24 cellular contexts compared by ENCODE assay signal in the genomic region with DNA sequence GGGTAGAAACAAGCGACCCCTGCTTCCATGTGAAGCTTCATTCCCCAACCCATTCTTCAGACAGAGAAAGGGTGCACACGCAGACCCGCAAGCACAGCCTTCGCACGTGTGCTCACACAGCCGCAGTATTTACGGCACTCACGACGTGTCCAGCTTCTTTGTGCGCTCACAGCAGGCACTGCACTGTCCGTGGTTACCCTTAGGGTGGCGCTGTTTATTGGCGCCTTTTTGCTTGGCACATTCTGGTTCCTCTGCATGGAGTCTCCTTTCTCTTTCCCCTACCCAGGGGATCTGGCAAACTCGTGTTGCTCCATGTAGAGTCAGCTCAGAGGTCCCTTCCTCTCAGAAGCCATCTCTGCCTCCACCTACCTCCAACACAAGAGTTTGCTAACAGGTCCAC.
DNase-seq lines count a peak whose midpoint lies in the region; ATAC-seq and TF ChIP-seq lines count a peak whose summit lies in the region.
"Had no signal": no experiment of that assay in that cellular context is flagged by ENCODE, and none has a peak within 500 bp of the region (broad histone marks: within the 10 kb centered on the region; RNA-seq: fewer than 3 reads in every experiment).

No MANE protein-coding gene starts in this region.

- no peak overlapping the region for H3K4me2 ChIP-seq in DND-41 (ENCODE audit: insufficient read depth, low read length)

- H3K4me1 ChIP-seq in DND-41 (ENCODE audit: insufficient read depth, low read length) = no peaks in the 10 kb centered on the region

- TF ChIP-seq POLR2A in NB4 (IDR thresholded peaks at IDR 0.05; ENCODE audit: extremely low read depth, insufficient read length) = no peak

- H4K20me1 ChIP-seq in DND-41 (ENCODE audit: insufficient read depth, low read length) = no peaks in the 10 kb centered on the region

- no peak overlapping the region for H2AFZ ChIP-seq in DND-41 (ENCODE audit: low read depth, low read length)

- TF ChIP-seq CTCF in DND-41 (IDR thresholded peaks at IDR 0.05; ENCODE audit: borderline replicate concordance, extremely low read depth, low read length, poor library complexity, severe bottlenecking) (peak; percentile 28), NB4 (IDR thresholded peaks at IDR 0.05; ENCODE audit: low read depth, low read length) (peak; percentile 20), brain microvascular endothelial cell (IDR thresholded peaks at IDR 0.05; ENCODE audit: low read depth, low read length, missing control alignments) (peak; percentile 16)

- in situ Hi-C loops in brain microvascular endothelial cell (cut with HindIII; ENCODE audit: low pct_ligation_motif_present, low sequenced_read_pairs) = no loop called here

- H3K9me3 ChIP-seq in DND-41 (ENCODE audit: insufficient read depth, low read length, severe bottlenecking) = no peaks in the 10 kb centered on the region
- H3K9me3 ChIP-seq: breast epithelium, gastroesophageal sphincter, thoracic aorta had no signal

- H3K27ac ChIP-seq in DND-41 (ENCODE audit: low read length) (no peak overlapping the region), brain microvascular endothelial cell (no peak overlapping the region), layer of hippocampus (ENCODE audit: low read depth, low read length) (peak overlapping the region; percentile 50)
- H3K27ac ChIP-seq: breast epithelium, C4-2B, gastroesophageal sphincter had no signal

- ATAC-seq in DND-41 (ENCODE audit: insufficient read depth, low read depth) = no peak
- no peak for ATAC-seq in GM18868 (IDR thresholded peaks at IDR 0.05; ENCODE audit: unreplicated experiment)
- ATAC-seq: activated naive CD8-positive, alpha-beta T cell treated with anti-CD3 and anti-CD28 coated beads, Interleukin-2, amount 50 U/mL, for 24 hours; activated T-helper 17 cell treated with anti-CD3 and anti-CD28 coated beads, Interleukin-2, amount 50 U/mL, for 72 hours; gastroesophageal sphincter; left lobe of liver; stimulated activated effector memory CD8-positive, alpha-beta T cell treated with anti-CD3 and anti-CD28 coated beads, Interleukin-12 subunit alpha, Interleukin-12 subunit beta, amount 100 ng/mL, for 72 hours had no signal

- DNase-seq in DND-41 (no peak), NB4 (ENCODE audit: low read depth) (no peak), brain microvascular endothelial cell (no peak), NCI-H2081 treated with DMSO at 0.1 percent for 48 hours (lab: John Stamatoyannopoulos, UW) (no peak), NCI-H748 treated with DMSO at 0.1 percent for 48 hours (lab: John Stamatoyannopoulos, UW) (no peak)
- no peak for DNase-seq in activated CD4-positive, alpha-beta T cell treated with anti-CD3 and anti-CD28 coated beads for 4 hours
- DNase-seq: activated CD4-positive, alpha-beta T cell treated with anti-CD3 and anti-CD28 coated beads, Interleukin-2, amount 10 ng/mL, durations not matched to agents 7 days and 5 days; activated naive CD8-positive, alpha-beta T cell treated with anti-CD3 and anti-CD28 coated beads, Interleukin-2, amount 50 U/mL, for 24 hours; erythroblast; NCI-H1105 treated with DMSO at 0.1 percent for 48 hours; NCI-H2107; NCI-H510A treated with DMSO at 0.1 percent for 48 hours; nephron progenitor cell; SHP77 treated with DMSO at 0.1 percent for 48 hours; T-helper 1 cell had no signal

- H3K4me3 ChIP-seq in DND-41 (ENCODE audit: low read depth in 1 of 2, low read length in 2 of 2) (no peak overlapping the region), NB4 (ENCODE audit: low read depth, low read length) (no peak overlapping the region), brain microvascular endothelial cell (ENCODE audit: low read depth, low read length) (no peak overlapping the region)
- H3K4me3 ChIP-seq: breast epithelium, gastroesophageal sphincter, thoracic aorta had no signal

- no peak overlapping the region for H3K9ac ChIP-seq in DND-41 (ENCODE audit: low read depth, low read length)

- no peaks in the 10 kb centered on the region for H3K79me2 ChIP-seq in DND-41 (ENCODE audit: insufficient read depth, low read length)

- peaks cover 4% of the 10 kb centered on the region for H3K27me3 ChIP-seq in DND-41 (ENCODE audit: insufficient read depth, low read length, poor library complexity)
- no peaks in the 10 kb centered on the region for H3K27me3 ChIP-seq in brain microvascular endothelial cell (replicated peaks)
- H3K27me3 ChIP-seq in layer of hippocampus (ENCODE audit: control insufficient read depth, insufficient read depth, low read length) = no peaks in the 10 kb centered on the region
- H3K27me3 ChIP-seq: breast epithelium, gastroesophageal sphincter had no signal

- H3K36me3 ChIP-seq in DND-41 (ENCODE audit: insufficient read depth, low read length) = no peaks in the 10 kb centered on the region
- no peaks in the 10 kb centered on the region for H3K36me3 ChIP-seq in brain microvascular endothelial cell (replicated peaks)
- H3K36me3 ChIP-seq: breast epithelium, gastroesophageal sphincter, thoracic aorta had no signal
